7 cellular contexts compared by ENCODE assay signal in the genomic region with DNA sequence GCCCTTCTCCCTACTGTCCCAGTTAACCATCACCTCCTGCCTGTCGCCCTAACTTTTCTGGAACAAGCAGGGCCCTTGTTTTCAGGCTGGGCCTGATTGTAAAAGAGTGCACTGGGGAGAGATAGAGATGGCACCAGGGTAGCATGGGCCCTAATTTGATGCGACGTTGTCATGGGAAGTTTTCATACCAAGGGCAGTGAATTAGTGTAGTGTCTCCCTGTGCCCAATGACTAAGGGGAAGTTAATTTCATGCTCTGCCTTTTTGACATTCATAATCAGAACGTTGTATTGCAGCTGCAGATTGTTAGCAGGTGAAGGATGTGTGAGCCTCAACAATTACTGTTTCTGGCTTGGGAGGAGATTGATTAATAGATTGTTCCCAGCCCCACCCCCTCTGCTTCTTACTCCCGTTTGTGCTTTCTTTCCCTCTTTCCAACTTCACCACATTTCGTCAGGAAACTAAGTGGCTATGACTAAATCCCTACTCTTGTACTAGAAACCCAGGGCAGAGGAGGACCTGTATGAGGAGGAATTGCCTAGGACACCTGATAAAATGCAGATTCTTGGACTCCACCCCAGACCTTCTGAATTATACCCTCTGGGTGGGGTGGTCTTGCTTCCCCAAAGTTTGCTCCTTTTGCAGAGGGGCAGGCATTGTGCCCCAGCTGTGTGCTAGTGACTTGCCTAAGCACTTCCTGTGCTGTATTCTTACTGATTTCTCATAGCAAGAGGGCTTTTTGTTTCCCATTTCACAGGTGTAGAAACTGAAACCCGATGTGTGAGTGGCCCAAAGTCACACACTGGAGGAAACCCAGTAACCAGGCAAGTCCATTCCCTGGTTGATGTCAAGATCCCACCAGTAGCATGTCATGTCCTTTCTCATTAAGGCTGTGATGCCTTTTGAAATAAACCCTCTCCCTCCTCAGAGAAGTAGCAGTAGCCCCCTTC. TPM values are rescaled to one million over a fixed set of nuclear protein-coding genes. Genes with fewer than 3 reads are reported as not detected.
A peak's percentile ranks its signal among the peaks of the same experiment; 100 is the strongest.
DNase-seq lines count a peak whose midpoint lies in the region; ATAC-seq and TF ChIP-seq lines count a peak whose summit lies in the region.

No MANE protein-coding gene starts in this region.

- no peak for TF ChIP-seq EP300 in upper lobe of left lung (IDR thresholded peaks at IDR 0.05)

- no peaks in the 10 kb centered on the region for H3K27me3 ChIP-seq in upper lobe of left lung

- H3K4me1 ChIP-seq in mucosa of descending colon (ENCODE audit: low read depth) (no peaks in the 10 kb centered on the region), upper lobe of left lung (peaks cover 6 to 31% (median 18%) of the 10 kb centered on the region in 4 donors)

- H3K27ac ChIP-seq in upper lobe of left lung, result no peak overlapping the region

- 63 to 74% methylated on average over 7 of the region's 7 CpGs for WGBS in upper lobe of left lung, 2 donors

- intact Hi-C loops in mucosa of descending colon (cut with DNase I, micrococcal nuclease), result no loop called here

- TF ChIP-seq CTCF in mucosa of descending colon (IDR thresholded peaks at IDR 0.05) (no peak), upper lobe of left lung (IDR thresholded peaks at IDR 0.05) (no peak)

- peak; percentile 93 for ATAC-seq in GM18868 (IDR thresholded peaks at IDR 0.05; ENCODE audit: unreplicated experiment)
- ATAC-seq in GM21619 (IDR thresholded peaks at IDR 0.05; ENCODE audit: unreplicated experiment), result peak; percentile 94
- ATAC-seq in HG03460 (IDR thresholded peaks at IDR 0.05; ENCODE audit: unreplicated experiment), result peak; percentile 97
- peak; percentile 32 for ATAC-seq in mucosa of descending colon
- no peak for ATAC-seq in upper lobe of left lung (ENCODE audit: low FRiP score in 2 of 2)

- DNase-seq in mucosa of descending colon (no peak), upper lobe of left lung (no peak), SKM-1 treated with dmso at 0.1 percent for 144 hours (lab: John Stamatoyannopoulos, UW; ENCODE audit: unreplicated experiment) (no peak)
- DNase-seq in effector CD4-positive, alpha-beta T cell, result no peak

- no peak overlapping the region for H3K4me3 ChIP-seq in mucosa of descending colon
- H3K4me3 ChIP-seq in upper lobe of left lung, result no peak overlapping the region

- H3K9me3 ChIP-seq in mucosa of descending colon (no peaks in the 10 kb centered on the region), upper lobe of left lung (no peaks in the 10 kb centered on the region)

- no peak for TF ChIP-seq POLR2A in upper lobe of left lung (IDR thresholded peaks at IDR 0.05)

- H3K36me3 ChIP-seq in mucosa of descending colon (ENCODE audit: low read depth) (no peaks in the 10 kb centered on the region), upper lobe of left lung (no peaks in the 10 kb centered on the region)

RNA-seq across cellular contexts. Expression of gene DAB2IP, which starts 56.3 kb away (rescaled TPM):
- 100 to 1,000 TPM; 109 to 157 (median 111) TPM for total RNA-seq in mucosa of descending colon
- 10 to 100 TPM; 61.8 to 98.0 (median 77.2) TPM for total RNA-seq in upper lobe of left lung

Comparison
In these comparisons a context has a peak if more than half of its experiments do, and no peak if none do; other contexts are left out.
1. ATAC-seq: peak in GM18868 (single experiment), GM21619 (single experiment), HG03460 (single experiment) and mucosa of descending colon (single experiment); none in upper lobe of left lung (0 of 2).